In genomic region chr1:179293340-179294327, GRCh38 we compare ENCODE assay signal across 8 cellular contexts. TPM values are rescaled to one million over a fixed set of nuclear protein-coding genes. Genes with fewer than 3 reads are reported as not detected.
A peak's percentile ranks its signal among the peaks of the same experiment; 100 is the strongest.
DNase-seq lines count a peak whose midpoint lies in the region; ATAC-seq and TF ChIP-seq lines count a peak whose summit lies in the region.

Gene SOAT1, plus strand, starts transcription at chr1:179293797. Its CDS starts 8,888 bp downstream, at chr1:179302685.

- no TSS peak for BruUV-seq in Caco-2 (replicated peaks; lab: Mats Ljungman, UMichigan)

- intact Hi-C loops in Caco-2 (cut with micrococcal nuclease; ENCODE audit: unreplicated experiment) = loop anchor here (1.0 to 5.0 kb wide), 4 partner anchors 151 to 306 kb away; partner anchors contain the start of gene FAM20B

- H3K27ac Mint-ChIP-seq in Caco-2 (ENCODE audit: unreplicated experiment) = peak within 1 kb of the TSS; percentile 99
- peak within 1 kb of the TSS; percentile 92 for H3K27ac Mint-ChIP-seq in endodermal cell
- H3K27ac Mint-ChIP-seq in mesothelial cell of epicardium = peak within 1 kb of the TSS; percentile 88

- TF ChIP-seq CTCF in Caco-2 (IDR thresholded peaks at IDR 0.05; ENCODE audit: insufficient read depth in 1 of 2, low read depth in 1 of 2, low read length in 1 of 2, severe bottlenecking in 1 of 2, unreplicated experiment in 1 of 2) = peak in 1 of 2 experiments; percentile 25
- peak; percentile 51 for TF ChIP-seq CTCF in endodermal cell (conservative IDR thresholded peaks at IDR 0.05)
- TF ChIP-seq CTCF in mesothelial cell of epicardium (IDR thresholded peaks at IDR 0.05; ENCODE audit: unreplicated experiment) = no peak

- CTCF ChIA-PET in Caco-2 (lab: Charles Lee) = interaction anchor here (0.6 to 2.7 kb wide), 9 partner anchors 9 to 751 kb away, joined by 3 to 25 read pairs (median 3); no protein-coding TSS in a partner anchor

- peak within 1 kb of the TSS; percentile 56 for H3K9ac ChIP-seq in endodermal cell (ENCODE audit: extremely low read depth, low read length, poor library complexity, severe bottlenecking)

- no peaks in the 10 kb centered on the region for H3K36me3 ChIP-seq in Caco-2 (ENCODE audit: control insufficient read depth, insufficient read depth, low read length)
- H3K36me3 ChIP-seq in endodermal cell (ENCODE audit: control insufficient read depth, insufficient read depth, low read length) = peaks cover under 1% of the 10 kb centered on the region

- H3K4me1 Mint-ChIP-seq in Caco-2 (ENCODE audit: low read depth, unreplicated experiment) = peaks cover 40% of the 10 kb centered on the region
- peaks cover 34% of the 10 kb centered on the region for H3K4me1 Mint-ChIP-seq in endodermal cell
- peaks cover 27% of the 10 kb centered on the region for H3K4me1 Mint-ChIP-seq in mesothelial cell of epicardium

- peak within 1 kb of the TSS; percentile 84 for H3K27ac ChIP-seq in endodermal cell (ENCODE audit: low read depth, low read length)

- ATAC-seq in GM19468 (IDR thresholded peaks at IDR 0.05; ENCODE audit: extremely low read depth, unreplicated experiment) = peak; percentile 92

- 2 to 6% methylated on average over 23 to 71 of the region's 71 CpGs for WGBS in endodermal cell (ENCODE audit: insufficient coverage in 1 of 2, insufficient read length in 1 of 2), 2 experiments

- H3K4me3 Mint-ChIP-seq in Caco-2 (ENCODE audit: unreplicated experiment) (peak within 1 kb of the TSS; percentile 99), endodermal cell (peak within 1 kb of the TSS; percentile 68), mesothelial cell of epicardium (peak within 1 kb of the TSS; percentile 79)

- no peaks in the 10 kb centered on the region for H3K27me3 Mint-ChIP-seq in Caco-2 (ENCODE audit: insufficient read depth, unreplicated experiment)
- H3K27me3 Mint-ChIP-seq in endodermal cell (ENCODE audit: insufficient read depth) = peaks cover 62% of the 10 kb centered on the region
- H3K27me3 Mint-ChIP-seq in mesothelial cell of epicardium (ENCODE audit: low read depth) = no peaks in the 10 kb centered on the region

- no peaks in the 10 kb centered on the region for H3K9me3 Mint-ChIP-seq in Caco-2 (ENCODE audit: unreplicated experiment)
- peaks cover 11% of the 10 kb centered on the region for H3K9me3 Mint-ChIP-seq in endodermal cell
- no peaks in the 10 kb centered on the region for H3K9me3 Mint-ChIP-seq in mesothelial cell of epicardium

- H3K4me3 ChIP-seq in Caco-2 (ENCODE audit: low read depth, low read length) (peak within 1 kb of the TSS; percentile 47), endodermal cell (ENCODE audit: low read length) (peak within 1 kb of the TSS; percentile 90)

- peaks cover 9% of the 10 kb centered on the region for H3K36me3 Mint-ChIP-seq in Caco-2 (ENCODE audit: insufficient read depth, unreplicated experiment)
- H3K36me3 Mint-ChIP-seq in endodermal cell (ENCODE audit: low read depth) = peaks cover 11% of the 10 kb centered on the region
- H3K36me3 Mint-ChIP-seq in mesothelial cell of epicardium = no peaks in the 10 kb centered on the region

- no peaks in the 10 kb centered on the region for H3K27me3 ChIP-seq in Caco-2 (replicated peaks; ENCODE audit: control insufficient read depth, insufficient read depth, low read length)
- H3K27me3 ChIP-seq in endodermal cell (ENCODE audit: control insufficient read depth, insufficient read depth, low read length, poor library complexity, severe bottlenecking) = no peaks in the 10 kb centered on the region

- peak; percentile 95 to 96 for DNase-seq in Caco-2
- DNase-seq in HT-29 (ENCODE audit: low spot score) = peak; percentile 45
- peak; percentile 85 for DNase-seq in NOMO-1 treated with dmso at 0.1 percent for 144 hours (lab: John Stamatoyannopoulos, UW; ENCODE audit: unreplicated experiment)
- DNase-seq in activated CD8-positive, alpha-beta memory T cell treated with anti-CD3 and anti-CD28 coated beads, Interleukin-2, amount 50 U/mL, for 1 hour (ENCODE audit: extremely low read depth) = peak; percentile 80
- DNase-seq in endodermal cell = peak; percentile 98
- peak; percentile 86 to 94 for DNase-seq in mesothelial cell of epicardium (ENCODE audit: low spot score in 2 of 2, unreplicated experiment in 2 of 2)
- DNase-seq in stimulated activated CD8-positive, alpha-beta memory T cell treated with anti-CD3 and anti-CD28 coated beads, Interleukin-2, amount 100 ng/mL, for 1 hour (ENCODE audit: low read depth in 2 of 2) = peak; percentile 90

- no peaks in the 10 kb centered on the region for H3K9me3 ChIP-seq in Caco-2
- H3K9me3 ChIP-seq in endodermal cell (ENCODE audit: control insufficient read depth, low read length) = no peaks in the 10 kb centered on the region

- peaks cover 39% of the 10 kb centered on the region for H3K4me1 ChIP-seq in Caco-2
- peaks cover 6% of the 10 kb centered on the region for H3K4me1 ChIP-seq in endodermal cell (ENCODE audit: control insufficient read depth, insufficient read depth, low read length)

- POLR2A ChIA-PET in Caco-2 (lab: Charles Lee) = interaction anchor here (0.6 to 1.3 kb wide), 5 partner anchors 10 to 767 kb away, joined by 3 to 8 read pairs (median 4); partner anchors contain the start of genes AXDND1 and TOR3A

RNA-seq across cellular contexts. Expression of gene SOAT1, which starts in this region (rescaled TPM):
- total RNA-seq in Caco-2 (2022) (36.9 and 43.0 TPM in 2 replicates), endodermal cell (10 to 100 TPM; 34.2 to 41.9 TPM), mesothelial cell of epicardium (25.6 to 28.8 TPM (median 27.8 TPM) in 3 replicates)
- 0.74 and 2.3 TPM in 2 replicates for total RNA-seq in HT-29 (2014; rRNA removed; shearing (Covaris generic))
- 14.2 TPM for polyA plus RNA-seq in endodermal cell (2013, experiment 1 of 2)
- 13.5 TPM for polyA plus RNA-seq in endodermal cell (2013, experiment 2 of 2)

Comparison
In these comparisons a context has a peak if more than half of its experiments do, and no peak if none do; other contexts are left out.
1. Peak in every context shown above with its lines: DNase-seq, ATAC-seq, H3K4me3 ChIP-seq and H3K27ac ChIP-seq.
2. DNase-seq: peak in every context shown above with its lines; median percentile 98 in endodermal cell; 96 in Caco-2; 90 in mesothelial cell of epicardium; 90 in stimulated activated CD8-positive, alpha-beta memory T cell treated with anti-CD3 and anti-CD28 coated beads, Interleukin-2, amount 100 ng/mL, for 1 hour; 85 in NOMO-1 treated with dmso at 0.1 percent for 144 hours; 80 in activated CD8-positive, alpha-beta memory T cell treated with anti-CD3 and anti-CD28 coated beads, Interleukin-2, amount 50 U/mL, for 1 hour; 45 in HT-29.